10 cellular contexts compared by ENCODE assay signal in genomic region chr12:132423251-132424117, GRCh38.
DNase-seq lines count a peak whose midpoint lies in the region; TF ChIP-seq lines count a peak whose summit lies in the region.
"Had no signal": no experiment of that assay in that cellular context is flagged by ENCODE, and none has a peak within 500 bp of the region (broad histone marks: within the 10 kb centered on the region; RNA-seq: fewer than 3 reads in every experiment).

No MANE protein-coding gene starts in this region.

- no peak for TF ChIP-seq POLR2A in spleen (IDR thresholded peaks at IDR 0.05)
- TF ChIP-seq POLR2A in lower leg skin (IDR thresholded peaks at IDR 0.05) = no peak

- peaks cover 0 to 10% (median 0%) of the 10 kb centered on the region in 8 donors for H3K9me3 ChIP-seq in spleen

- no peak overlapping the region for H3K27ac ChIP-seq in spleen

- no peaks in the 10 kb centered on the region for H3K36me3 ChIP-seq in spleen

- DNase-seq in activated CD4-positive, alpha-beta T cell treated with anti-CD3 and anti-CD28 coated beads for 48 hours = peak; percentile 49
- DNase-seq in activated CD4-positive, alpha-beta T cell treated with anti-CD3 and anti-CD28 coated beads, Interleukin-2, amount 50 U/mL, for 4 hours = no peak
- peak; percentile 46 for DNase-seq in NCI-H526 treated with DMSO at 0.1 percent for 48 hours (lab: John Stamatoyannopoulos, UW)
- DNase-seq in central memory CD4-positive, alpha-beta T cell = peak; percentile 40
- DNase-seq in spleen = peak; percentile 81
- DNase-seq in lower leg skin (ENCODE audit: low spot score in 2 of 2) = no peak
- no peak for DNase-seq in posterior cingulate gyrus
- DNase-seq in NCI-H187 treated with DMSO at 0.1 percent for 48 hours (lab: John Stamatoyannopoulos, UW) = no peak
- DNase-seq: NCI-H1105 treated with DMSO at 0.1 percent for 48 hours had no signal

- 63 to 87% (median 82%) methylated on average over 31 to 42 of the region's 42 CpGs for WGBS in spleen, 5 donors
- 56 to 57% methylated on average over 31 to 33 of the region's 42 CpGs for WGBS in lower leg skin, 2 donors

- intact Hi-C loops in spleen (cut with DNase I; ENCODE audit: low total_unique reads) = no loop called here
- intact Hi-C loops in lower leg skin (cut with DNase I; ENCODE audit: low total_unique reads) = no loop called here
- intact Hi-C loops in posterior cingulate gyrus (cut with DNase I) = no loop called here

- no peak overlapping the region for H3K4me3 ChIP-seq in spleen
- H3K4me3 ChIP-seq in lower leg skin (ENCODE audit: low read depth, poor library complexity, severe bottlenecking) = no peak overlapping the region
- H3K4me3 ChIP-seq: skin epidermis had no signal

- peaks cover 0 to 22% (median 3%) of the 10 kb centered on the region in 6 donors for H3K4me1 ChIP-seq in spleen

- peaks cover 0 to 20% (median 0%) of the 10 kb centered on the region in 7 donors for H3K27me3 ChIP-seq in spleen (replicated peaks in 1 of 7)

- TF ChIP-seq CTCF in spleen (IDR thresholded peaks at IDR 0.05 in 8 of 11, conservative IDR thresholded peaks at IDR 0.05 in 3 of 11) (no peak), lower leg skin (IDR thresholded peaks at IDR 0.05) (no peak)

Comparison
In these comparisons a context has a peak if more than half of its experiments do, and no peak if none do; other contexts are left out.
1. DNase-seq: peak in activated CD4-positive, alpha-beta T cell treated with anti-CD3 and anti-CD28 coated beads for 48 hours (single experiment), NCI-H526 treated with DMSO at 0.1 percent for 48 hours (single experiment), central memory CD4-positive, alpha-beta T cell (single experiment) and spleen (single experiment); none in activated CD4-positive, alpha-beta T cell treated with anti-CD3 and anti-CD28 coated beads, Interleukin-2, amount 50 U/mL, for 4 hours (0 of 2), lower leg skin (0 of 2), posterior cingulate gyrus (0 of 10) and NCI-H187 treated with DMSO at 0.1 percent for 48 hours (single experiment).